ENCODE assay signal across 25 cellular contexts in genomic region chr7:739455-739963, GRCh38. TPM values are rescaled to one million over a fixed set of nuclear protein-coding genes. Genes with fewer than 3 reads are reported as not detected.
DNase-seq lines count a peak whose midpoint lies in the region; ATAC-seq, FAIRE-seq and TF ChIP-seq lines count a peak whose summit lies in the region.
"Had no signal": no experiment of that assay in that cellular context is flagged by ENCODE, and none has a peak within 500 bp of the region (broad histone marks: within the 10 kb centered on the region; RNA-seq: fewer than 3 reads in every experiment).

No MANE protein-coding gene starts in this region.

- in situ Hi-C loops in transverse colon (cut with MboI; ENCODE audit: low pct_ligation_motif_present in 1 of 4, low pct_unique_long_range_greater_than_20kb in 1 of 4, low sequenced_read_pairs in 3 of 4) = no loop called here

- DNase-seq in activated effector memory CD4-positive, alpha-beta T cell treated with anti-CD3 and anti-CD28 coated beads, Interleukin-2, amount 50 U/mL, for 16 hours = peak; percentile 50
- DNase-seq in activated effector memory CD4-positive, alpha-beta T cell treated with Interleukin-2 at 50 U/mL for 16 hours = no peak
- DNase-seq in WERI-Rb-1 = peak; percentile 3
- peak; percentile 45 for DNase-seq in kidney
- peak; percentile 47 for DNase-seq in sciatic nerve (ENCODE audit: low spot score)
- no peak for DNase-seq in transverse colon
- DNase-seq in mucosa of gallbladder (ENCODE audit: low spot score) = no peak
- DNase-seq: ACHN; CD4-positive, alpha-beta T cell; DMS 273 treated with DMSO at 0.1 percent for 48 hours; DND-41; MM.1S; NCI-H1092; NCI-H1436; NCI-H187 treated with DMSO at 0.1 percent for 48 hours; NCI-H2107; NCI-H446 treated with DMSO at 0.1 percent for 48 hours; NCI-H526 treated with DMSO at 0.1 percent for 48 hours; OCI-M1; SIG-M5 had no signal

- H3K4me3 ChIP-seq in WERI-Rb-1 (ENCODE audit: low read depth, low read length) = no peak overlapping the region
- no peak overlapping the region for H3K4me3 ChIP-seq in kidney (ENCODE audit: low read length in 2 of 2)
- no peak overlapping the region for H3K4me3 ChIP-seq in transverse colon
- H3K4me3 ChIP-seq: BLaER1, GM12878 had no signal

- no peak overlapping the region for H3K9ac ChIP-seq in kidney (ENCODE audit: low read length in 2 of 2)
- H3K9ac ChIP-seq: BLaER1 had no signal

- TF ChIP-seq POLR2A in transverse colon (IDR thresholded peaks at IDR 0.05) = no peak

- H3K4me1 ChIP-seq in kidney (ENCODE audit: control insufficient read depth in 1 of 2, insufficient read depth in 1 of 2, low read depth in 1 of 2, low read length in 2 of 2) (no peaks in the 10 kb centered on the region), transverse colon (no peaks in the 10 kb centered on the region)
- H3K4me1 ChIP-seq: Caco-2 had no signal

- H3K9me3 ChIP-seq in WERI-Rb-1 (ENCODE audit: severe bottlenecking) (peaks cover 5% of the 10 kb centered on the region), kidney (ENCODE audit: control insufficient read depth in 1 of 2, low read length in 2 of 2) (peaks cover 0 to 4% of the 10 kb centered on the region in 2 donors), transverse colon (no peaks in the 10 kb centered on the region)

- no peaks in the 10 kb centered on the region for H3K27me3 ChIP-seq in WERI-Rb-1 (ENCODE audit: insufficient read depth, low read depth, severe bottlenecking)
- no peaks in the 10 kb centered on the region for H3K27me3 ChIP-seq in transverse colon
- H3K27me3 ChIP-seq: BLaER1 had no signal

- TF ChIP-seq EP300 in transverse colon (IDR thresholded peaks at IDR 0.05; ENCODE audit: low read depth) = no peak

- peak overlapping the region; percentile 16; the same call in 1 of the 2 replicates for H3K27ac ChIP-seq in WERI-Rb-1
- no peak overlapping the region for H3K27ac ChIP-seq in kidney (ENCODE audit: low read depth in 2 of 2, low read length in 2 of 2)
- no peak overlapping the region for H3K27ac ChIP-seq in transverse colon
- H3K27ac ChIP-seq: 22Rv1, BLaER1 had no signal

- TF ChIP-seq CTCF in WERI-Rb-1 (IDR thresholded peaks at IDR 0.05; ENCODE audit: low read depth, low read length) (no peak), kidney (IDR thresholded peaks at IDR 0.05; ENCODE audit: borderline replicate concordance, extremely low read depth, insufficient read depth) (no peak), transverse colon (IDR thresholded peaks at IDR 0.05) (no peak)

- ATAC-seq in sciatic nerve = no peak
- ATAC-seq in GM21367 (IDR thresholded peaks at IDR 0.05; ENCODE audit: unreplicated experiment) = no peak
- ATAC-seq: GM12878 had no signal

- intact Hi-C loops in kidney (cut with DNase I) (no loop called here), sciatic nerve (cut with DNase I) (no loop called here), transverse colon (cut with DNase I; ENCODE audit: low total_unique reads) (no loop called here)

- 95% methylated on average over 28 of the region's 31 CpGs; no CpG with 5 or more reads in 1 of the 2 donors for WGBS in transverse colon (ENCODE audit: low coverage in 1 of 2), 2 donors

- H3K36me3 ChIP-seq in WERI-Rb-1 (peaks cover 32% of the 10 kb centered on the region), kidney (ENCODE audit: control insufficient read depth in 1 of 2, insufficient read depth in 2 of 2, low read length in 2 of 2) (peaks cover 14 to 25% of the 10 kb centered on the region in 2 donors), transverse colon (peaks cover 0 to 14% (median 7%) of the 10 kb centered on the region in 4 donors)

- no peak for FAIRE-seq in kidney (lab: Jason Lieb, UNC)
- FAIRE-seq: GM12878 had no signal

RNA-seq across cellular contexts. Expression of gene PRKAR1B, which starts 12.4 kb away (rescaled TPM):
- 15.9 TPM for total RNA-seq in kidney
- 21.4 TPM for polyA plus RNA-seq in kidney (ENCODE audit: insufficient read depth, low read depth, low replicate concordance)
- 11.1 TPM for total RNA-seq in sciatic nerve
- total RNA-seq in transverse colon = 10 to 100 TPM; 15.7 to 53.9 (median 16.9) TPM
- 19.9 TPM for total RNA-seq in mucosa of gallbladder

RNA-seq across cellular contexts. Expression of gene DNAAF5, which starts 13.0 kb away (rescaled TPM):
- total RNA-seq in kidney (29.7 TPM), sciatic nerve (19.0 TPM), transverse colon (10 to 100 TPM; 20.5 to 97.3 (median 34.6) TPM), mucosa of gallbladder (30.9 TPM)
- 11.6 TPM for polyA plus RNA-seq in kidney (ENCODE audit: insufficient read depth, low read depth, low replicate concordance)

Comparison
In these comparisons a context has a peak if more than half of its experiments do, and no peak if none do; other contexts are left out.
1. DNase-seq: peak in activated effector memory CD4-positive, alpha-beta T cell treated with anti-CD3 and anti-CD28 coated beads, Interleukin-2, amount 50 U/mL, for 16 hours (single experiment), WERI-Rb-1 (single experiment), kidney (single experiment) and sciatic nerve (single experiment); none in activated effector memory CD4-positive, alpha-beta T cell treated with Interleukin-2 at 50 U/mL for 16 hours (single experiment), transverse colon (single experiment) and mucosa of gallbladder (single experiment).